In the genomic region with DNA sequence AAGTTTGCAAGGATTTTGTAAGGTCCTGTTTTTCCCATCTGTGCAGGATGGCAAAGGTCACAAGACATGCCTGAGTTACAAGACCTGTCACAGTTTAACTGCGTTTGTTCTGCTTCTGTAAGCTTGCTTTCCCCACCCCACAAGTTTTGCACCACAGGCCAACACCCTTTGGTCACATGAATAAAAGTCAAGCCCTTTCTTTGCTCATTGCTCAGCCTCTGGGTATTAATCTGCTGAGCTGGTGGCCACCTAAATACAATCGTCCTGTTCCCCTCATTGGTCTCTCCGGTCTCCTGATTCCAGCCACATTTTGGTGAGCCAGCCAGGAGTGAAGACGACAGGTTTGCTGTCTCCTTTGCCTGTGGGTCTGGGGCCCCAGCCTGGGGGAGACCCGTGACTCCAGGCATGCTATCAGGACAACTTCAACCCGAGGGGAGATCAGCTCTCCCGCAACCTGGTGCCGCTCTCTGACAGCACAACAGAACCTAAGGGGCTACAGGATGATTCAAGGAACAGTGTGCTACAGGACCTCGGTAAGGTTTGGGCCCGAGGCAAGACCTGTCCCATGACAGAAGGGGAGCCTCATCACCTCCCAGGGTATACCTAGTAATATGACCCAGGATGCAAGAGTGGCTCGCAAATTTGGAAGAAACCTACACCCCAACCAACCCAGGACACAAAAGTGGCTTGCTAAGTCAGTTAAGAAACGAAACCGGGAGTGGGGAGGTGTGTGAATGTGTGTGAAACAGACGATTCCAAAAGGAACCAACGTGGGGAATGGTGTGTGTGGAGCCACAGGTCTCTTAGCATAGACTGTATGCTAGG, we compare ENCODE assay signal across 8 cellular contexts.
A peak's percentile ranks its signal among the peaks of the same experiment; 100 is the strongest.
DNase-seq lines count a peak whose midpoint lies in the region; ATAC-seq and TF ChIP-seq lines count a peak whose summit lies in the region.

No MANE protein-coding gene starts in this region.

- no peak for TF ChIP-seq CTCF in foreskin fibroblast (IDR thresholded peaks at IDR 0.05; ENCODE audit: low read depth, low read length)

- peak; percentile 7 for DNase-seq in stimulated activated CD4-positive, alpha-beta T cell treated with anti-CD3 and anti-CD28 coated beads, Interleukin-4, amount 100 ng/mL, for 24 hours
- DNase-seq in stimulated activated CD4-positive, alpha-beta T cell treated with anti-CD3 and anti-CD28 coated beads, Interleukin-1b, Interleukin-23, amount 100 ng/mL, for 48 hours: no peak
- DNase-seq in SKM-1 (lab: John Stamatoyannopoulos, UW; ENCODE audit: unreplicated experiment) (peak; percentile 28), foreskin fibroblast (peak in 1 of 2 donors; percentile 16), DMS153 treated with DMSO at 0.1 percent for 48 hours (lab: John Stamatoyannopoulos, UW; ENCODE audit: unreplicated experiment) (no peak), NOMO-1 (lab: John Stamatoyannopoulos, UW; ENCODE audit: unreplicated experiment in 2 of 2) (no peak)

- ATAC-seq in GM19395 (IDR thresholded peaks at IDR 0.05; ENCODE audit: unreplicated experiment) (no peak), GM18907 (IDR thresholded peaks at IDR 0.05; ENCODE audit: unreplicated experiment) (no peak)

- peak overlapping the region; percentile 50 to 66 for H3K4me3 ChIP-seq in foreskin fibroblast (ENCODE audit: low read depth in 1 of 2, low read length in 2 of 2)

Comparison
In these comparisons a context has a peak if more than half of its experiments do, and no peak if none do; other contexts are left out.
1. DNase-seq: peak in stimulated activated CD4-positive, alpha-beta T cell treated with anti-CD3 and anti-CD28 coated beads, Interleukin-4, amount 100 ng/mL, for 24 hours (single experiment) and SKM-1 (single experiment); none in stimulated activated CD4-positive, alpha-beta T cell treated with anti-CD3 and anti-CD28 coated beads, Interleukin-1b, Interleukin-23, amount 100 ng/mL, for 48 hours (single experiment), DMS153 treated with DMSO at 0.1 percent for 48 hours (single experiment) and NOMO-1 (0 of 2).